ENCODE assay signal across 1 cellular context in genomic region chr15:38260077-38260476, GRCh38.
TF ChIP-seq lines count a peak whose summit lies in the region.

No MANE protein-coding gene starts in this region.

TF ChIP-seq in HEK293T, 16 proteins besides CTCF, POLR2A, EP300 and RAD21 (continued from another document):
- TF ChIP-seq L3MBTL2 (conservative IDR thresholded peaks at IDR 0.05) (no peak), TARDBP (IDR thresholded peaks at IDR 0.05) (no peak)
